23 cellular contexts compared by ENCODE assay signal in the genomic region with DNA sequence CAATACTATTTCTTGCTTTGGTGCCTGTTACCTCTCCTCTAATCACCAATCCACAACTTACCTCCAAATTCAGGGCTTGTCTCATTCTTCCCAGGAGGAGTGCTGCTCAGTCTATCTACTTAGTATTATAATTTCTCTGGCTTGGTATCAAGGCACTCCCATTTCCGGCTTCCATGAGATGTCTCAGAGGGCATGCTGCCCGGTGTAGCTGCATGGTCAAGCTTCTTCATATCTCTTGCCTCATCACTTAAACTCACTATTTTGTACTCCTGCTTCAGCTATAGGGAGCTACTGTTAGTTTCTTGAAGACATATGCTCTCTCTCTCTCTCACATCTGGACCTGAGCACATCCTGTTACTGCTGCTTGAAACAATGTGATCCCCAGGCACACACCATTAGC.
"Had no signal": no experiment of that assay in that cellular context is flagged by ENCODE, and none has a peak within 500 bp of the region (broad histone marks: within the 10 kb centered on the region; RNA-seq: fewer than 3 reads in every experiment).

No MANE protein-coding gene starts in this region.

- H3K4me3 Mint-ChIP-seq: activated CD4-positive, alpha-beta T cell treated with anti-CD3 and anti-CD28 coated beads for 36 hours; activated CD8-positive, alpha-beta T cell treated with anti-CD3 and anti-CD28 coated beads for 36 hours; activated naive CD4-positive, alpha-beta T cell treated with anti-CD3 and anti-CD28 coated beads, Interleukin-2, amount 50 U/mL, for 24 hours; activated T-cell treated with anti-CD3 and anti-CD28 coated beads, Interleukin-2, amount 50 U/mL, for 4 hours; central memory CD8-positive, alpha-beta T cell; neural crest cell had no signal

- H3K36me3 ChIP-seq: gastroesophageal sphincter, heart right ventricle, lower lobe of right lung, prostate gland, transverse colon, vagina had no signal

- H3K4me1 Mint-ChIP-seq: activated CD4-positive, alpha-beta T cell treated with anti-CD3 and anti-CD28 coated beads for 36 hours; activated naive CD4-positive, alpha-beta T cell treated with anti-CD3 and anti-CD28 coated beads, Interleukin-2, amount 50 U/mL, for 24 hours; central memory CD8-positive, alpha-beta T cell; neural crest cell had no signal

- H3K27ac ChIP-seq: gastroesophageal sphincter, heart right ventricle, lower lobe of right lung, prostate gland, skin epidermis, transverse colon, vagina had no signal

- DNase-seq: activated CD4-positive, alpha-beta T cell treated with anti-CD3 and anti-CD28 coated beads for 36 hours; activated CD8-positive, alpha-beta T cell treated with anti-CD3 and anti-CD28 coated beads for 36 hours; activated effector memory CD4-positive, alpha-beta T cell treated with anti-CD3 and anti-CD28 coated beads, Interleukin-2, amount 50 U/mL, for 16 hours; activated T-cell treated with anti-CD3 and anti-CD28 coated beads, Interleukin-2, amount 50 U/mL, for 4 hours; amniotic stem cell; cortex of kidney; effector CD4-positive, alpha-beta T cell; heart right ventricle; left cardiac atrium; lower lobe of right lung; midbrain; right cardiac atrium; stimulated activated CD4-positive, alpha-beta T cell treated with anti-CD3 and anti-CD28 coated beads, Interleukin-4, amount 100 ng/mL, for 4 hours; stimulated activated CD8-positive, alpha-beta memory T cell treated with anti-CD3 and anti-CD28 coated beads, Interleukin-4, amount 100 ng/mL, for 48 hours; stimulated activated naive CD4-positive, alpha-beta T cell treated with Interleukin-2 at 50 U/mL for 16 hours; transverse colon had no signal

- H3K4me3 ChIP-seq: gastroesophageal sphincter, heart right ventricle, lower lobe of right lung, prostate gland, skin epidermis, transverse colon, vagina had no signal

- H3K27me3 Mint-ChIP-seq: central memory CD8-positive, alpha-beta T cell had no signal

- H3K9me3 ChIP-seq: prostate gland had no signal

- H3K9me3 Mint-ChIP-seq: activated naive CD4-positive, alpha-beta T cell treated with anti-CD3 and anti-CD28 coated beads, Interleukin-2, amount 50 U/mL, for 24 hours had no signal

- H3K27ac Mint-ChIP-seq: activated CD4-positive, alpha-beta T cell treated with anti-CD3 and anti-CD28 coated beads for 36 hours; activated CD8-positive, alpha-beta T cell treated with anti-CD3 and anti-CD28 coated beads for 36 hours; activated naive CD4-positive, alpha-beta T cell treated with anti-CD3 and anti-CD28 coated beads, Interleukin-2, amount 50 U/mL, for 24 hours had no signal

- H3K36me3 Mint-ChIP-seq: activated naive CD4-positive, alpha-beta T cell treated with anti-CD3 and anti-CD28 coated beads, Interleukin-2, amount 50 U/mL, for 24 hours had no signal

- H3K4me1 ChIP-seq: gastroesophageal sphincter, heart right ventricle, lower lobe of right lung, prostate gland, transverse colon, vagina had no signal

- H3K27me3 ChIP-seq: gastroesophageal sphincter, heart right ventricle, transverse colon, vagina had no signal
